8 cellular contexts compared by ENCODE assay signal in the genomic region with DNA sequence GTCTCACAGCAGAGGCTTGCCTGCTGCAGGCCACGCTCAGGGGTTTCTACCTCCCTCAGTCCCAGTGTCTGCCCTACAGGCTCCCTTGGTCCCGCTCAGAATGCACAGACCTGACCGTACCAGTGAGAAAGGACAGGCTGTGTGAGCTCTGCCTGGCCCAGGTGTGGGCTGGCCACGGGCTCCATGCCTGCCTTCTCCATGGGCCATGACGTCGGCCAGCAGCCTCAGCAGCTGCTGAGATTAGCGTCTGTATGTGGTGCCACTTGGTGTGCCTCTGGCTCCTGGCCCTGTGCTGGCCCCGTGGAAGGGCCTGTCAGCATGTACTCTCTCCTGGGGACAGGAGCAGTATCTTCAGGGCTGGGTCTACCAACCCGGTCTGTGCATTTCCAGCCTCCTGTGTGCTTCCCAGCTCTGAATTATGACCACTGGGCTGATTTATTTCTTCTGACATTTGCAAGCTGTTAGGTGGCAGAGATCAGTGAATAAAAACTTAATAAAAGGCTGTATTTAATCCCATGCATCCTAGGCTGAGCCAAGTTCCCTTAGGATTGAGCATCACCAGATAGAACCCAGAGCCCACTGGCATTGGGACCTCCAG. TPM values are rescaled to one million over a fixed set of nuclear protein-coding genes. Genes with fewer than 3 reads are reported as not detected.
A peak's percentile ranks its signal among the peaks of the same experiment; 100 is the strongest.
DNase-seq lines count a peak whose midpoint lies in the region; ATAC-seq and TF ChIP-seq lines count a peak whose summit lies in the region.

No MANE protein-coding gene starts in this region.

- peaks cover 100% of the 10 kb centered on the region for H3K79me2 ChIP-seq in MM.1S (ENCODE audit: low read length)

- H3K4me1 ChIP-seq in CD4-positive, CD25-positive, alpha-beta regulatory T cell (ENCODE audit: control insufficient read depth, insufficient read depth, low read length, poor library complexity, severe bottlenecking) = peaks cover 100% of the 10 kb centered on the region
- peaks cover 99% of the 10 kb centered on the region for H3K4me1 ChIP-seq in MM.1S (ENCODE audit: low read length)

- peak overlapping the region; percentile 76 for H3K9ac ChIP-seq in MM.1S (ENCODE audit: low read length)

- peak overlapping the region; percentile 98 to 99 (median 98) for H3K27ac Mint-ChIP-seq in CD4-positive, CD25-positive, alpha-beta regulatory T cell
- H3K27ac Mint-ChIP-seq in naive thymus-derived CD8-positive, alpha-beta T cell = peak overlapping the region; percentile 96 to 100 (median 98)

- peaks cover 0 to 2% (median 0%) of the 10 kb centered on the region in 7 donors for H3K9me3 Mint-ChIP-seq in CD4-positive, CD25-positive, alpha-beta regulatory T cell
- no peaks in the 10 kb centered on the region for H3K9me3 Mint-ChIP-seq in naive thymus-derived CD8-positive, alpha-beta T cell

- ATAC-seq in CD4-positive, CD25-positive, alpha-beta regulatory T cell (ENCODE audit: low read depth in 2 of 2) = no peak
- ATAC-seq in naive thymus-derived CD8-positive, alpha-beta T cell = peak in 1 of 2 donors; percentile 3
- no peak for ATAC-seq in GM18861 (IDR thresholded peaks at IDR 0.05; ENCODE audit: unreplicated experiment)

- peaks cover 30% of the 10 kb centered on the region for H3K36me3 ChIP-seq in CD4-positive, CD25-positive, alpha-beta regulatory T cell (ENCODE audit: control insufficient read depth, insufficient read depth, low read length)
- H3K36me3 ChIP-seq in MM.1S (replicated peaks; ENCODE audit: insufficient read depth, low read length) = no peaks in the 10 kb centered on the region

- H3K4me3 ChIP-seq in CD4-positive, CD25-positive, alpha-beta regulatory T cell (ENCODE audit: low read depth, low read length) = peak overlapping the region; percentile 61
- H3K4me3 ChIP-seq in MM.1S (ENCODE audit: low read length) = peak overlapping the region; percentile 30

- peak overlapping the region; percentile 76 to 86 (median 84) for H3K4me3 Mint-ChIP-seq in CD4-positive, CD25-positive, alpha-beta regulatory T cell
- peak overlapping the region; percentile 71 to 94 (median 86) for H3K4me3 Mint-ChIP-seq in naive thymus-derived CD8-positive, alpha-beta T cell

- H3K27ac ChIP-seq in CD4-positive, CD25-positive, alpha-beta regulatory T cell (ENCODE audit: insufficient read depth, low read length, poor library complexity, severe bottlenecking) = peak overlapping the region; percentile 98
- H3K27ac ChIP-seq in MM.1S (ENCODE audit: low read length) (peak overlapping the region; percentile 98), caudate nucleus (ENCODE audit: low read depth, low read length) (peak overlapping the region; percentile 18)

- H3K4me2 ChIP-seq in MM.1S (ENCODE audit: low read depth, low read length) = peak overlapping the region; percentile 99

- no peaks in the 10 kb centered on the region for H3K27me3 ChIP-seq in CD4-positive, CD25-positive, alpha-beta regulatory T cell (ENCODE audit: control insufficient read depth, insufficient read depth, low read length)
- no peaks in the 10 kb centered on the region for H3K27me3 ChIP-seq in MM.1S (replicated peaks; ENCODE audit: insufficient read depth, low read length)

- no peaks in the 10 kb centered on the region for H3K9me2 ChIP-seq in MM.1S (replicated peaks; ENCODE audit: insufficient read depth, low read length)

- no peak for TF ChIP-seq CTCF in MM.1S (IDR thresholded peaks at IDR 0.05; ENCODE audit: low read length)

- no peak overlapping the region for H2AFZ ChIP-seq in MM.1S (ENCODE audit: low read length)

- POLR2A ChIA-PET in naive thymus-derived CD8-positive, alpha-beta T cell (lab: Charles Lee) = interaction anchor here (1.1 to 36.8 kb wide), 14 partner anchors 8 to 137 kb away, joined by 3 to 915 read pairs (median 9); partner anchors contain the start of gene KLF13

- DNase-seq in CD4-positive, CD25-positive, alpha-beta regulatory T cell = no peak
- peak; percentile 76 for DNase-seq in MM.1S
- DNase-seq in caudate nucleus (lab: John Stamatoyannopoulos, UW) = peak in 1 of 61 donors; percentile 61
- peak in 1 of 10 donors; percentile 24 for DNase-seq in naive thymus-derived CD8-positive, alpha-beta T cell
- DNase-seq in occipital lobe (lab: John Stamatoyannopoulos, UW) = no peak
- no peak for DNase-seq in stimulated activated CD4-positive, alpha-beta T cell treated with anti-CD3 and anti-CD28 coated beads, Interleukin-4, amount 100 ng/mL, for 4 hours
- no peak for DNase-seq in globus pallidus (ENCODE audit: low spot score)

- H4K20me1 ChIP-seq in MM.1S (ENCODE audit: insufficient read depth, low read length) = no peaks in the 10 kb centered on the region

- peaks cover 94% of the 10 kb centered on the region for H3F3A ChIP-seq in MM.1S (ENCODE audit: insufficient read depth, low read length)

- H3K27me3 Mint-ChIP-seq in CD4-positive, CD25-positive, alpha-beta regulatory T cell = no peaks in the 10 kb centered on the region
- no peaks in the 10 kb centered on the region for H3K27me3 Mint-ChIP-seq in naive thymus-derived CD8-positive, alpha-beta T cell

- H3K9me3 ChIP-seq in CD4-positive, CD25-positive, alpha-beta regulatory T cell (ENCODE audit: control insufficient read depth in 2 of 2, low read length in 2 of 2) = no peaks in the 10 kb centered on the region
- no peaks in the 10 kb centered on the region for H3K9me3 ChIP-seq in MM.1S (replicated peaks; ENCODE audit: insufficient read depth, low read length)

- H3K4me1 Mint-ChIP-seq in CD4-positive, CD25-positive, alpha-beta regulatory T cell = peaks cover 23 to 100% (median 76%) of the 10 kb centered on the region in 4 donors
- H3K4me1 Mint-ChIP-seq in naive thymus-derived CD8-positive, alpha-beta T cell = peaks cover 66 to 100% (median 100%) of the 10 kb centered on the region in 4 donors

- peaks cover 26% of the 10 kb centered on the region for H3K36me3 Mint-ChIP-seq in CD4-positive, CD25-positive, alpha-beta regulatory T cell
- peaks cover 0 to 54% (median 6%) of the 10 kb centered on the region in 3 donors for H3K36me3 Mint-ChIP-seq in naive thymus-derived CD8-positive, alpha-beta T cell

RNA-seq across cellular contexts. Expression of gene KLF13, which starts 25.7 kb away (rescaled TPM):
- total RNA-seq in CD4-positive, CD25-positive, alpha-beta regulatory T cell = 227 TPM
- polyA plus RNA-seq in CD4-positive, CD25-positive, alpha-beta regulatory T cell = 10 to 100 TPM; 36.3 to 52.1 (median 47.7) TPM
- total RNA-seq in naive thymus-derived CD8-positive, alpha-beta T cell = 100 to 1,000 TPM; 240 to 244 TPM
- polyA plus RNA-seq in naive thymus-derived CD8-positive, alpha-beta T cell = 100 to 1,000 TPM in 1 of 3 donors, 10 to 100 TPM in 2; 70.1 to 102 (median 93.7) TPM
- 47.9 TPM for total RNA-seq in occipital lobe

Comparison
In these comparisons a context has a peak if more than half of its experiments do, and no peak if none do; other contexts are left out.
1. H3K27ac ChIP-seq: peak in every context shown above with its lines; median percentile 98 in CD4-positive, CD25-positive, alpha-beta regulatory T cell; 98 in MM.1S; 18 in caudate nucleus.